Comparison of ENCODE assay signal across 1 cellular context in genomic region chr17:32449963-32450362, GRCh38.
TF ChIP-seq lines count a peak whose summit lies in the region.

No MANE protein-coding gene starts in this region.

TF ChIP-seq in GM12878, 131 proteins besides CTCF, POLR2A, EP300 and RAD21:
- TF ChIP-seq EGR1 (IDR thresholded peaks at IDR 0.05; ENCODE audit: borderline replicate concordance in 1 of 2, low read depth in 2 of 2, low read length in 2 of 2) (no peak), MYB (IDR thresholded peaks at IDR 0.05; ENCODE audit: borderline replicate concordance, low read depth, low read length) (no peak), ETV6 (conservative IDR thresholded peaks at IDR 0.05 in 1 of 2, IDR thresholded peaks at IDR 0.05 in 1 of 2; ENCODE audit: borderline replicate concordance in 1 of 2, low read depth in 1 of 2) (no peak), SMAD5 (IDR thresholded peaks at IDR 0.05; ENCODE audit: low read depth) (no peak)
